ENCODE assay signal across 9 cellular contexts in the genomic region with DNA sequence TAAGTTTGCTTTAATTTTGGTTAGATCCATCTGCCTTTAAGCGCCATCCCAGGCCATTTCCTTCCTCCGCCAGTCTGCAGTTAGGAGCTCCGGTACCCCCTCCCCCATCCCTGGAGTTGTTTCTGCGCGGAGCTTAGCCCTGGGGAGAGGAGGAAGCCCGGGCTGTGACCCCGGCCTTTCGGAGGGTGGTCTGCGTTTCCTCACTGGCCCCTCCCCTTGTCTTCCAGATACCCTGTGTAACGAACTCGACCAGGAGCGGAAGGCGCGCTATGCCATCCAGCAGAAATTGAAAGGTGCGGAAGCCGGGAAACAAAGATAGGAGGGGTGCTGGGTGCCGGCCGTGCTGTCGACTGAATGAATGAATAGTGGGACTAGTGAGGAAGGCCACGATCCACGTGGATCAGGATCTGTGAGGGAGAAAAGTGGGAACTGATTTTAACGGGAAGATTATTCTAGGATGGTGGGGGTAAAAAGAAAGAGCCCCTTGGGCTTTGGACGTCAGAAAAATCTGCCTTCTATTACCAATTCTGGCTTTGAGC. TPM values are rescaled to one million over a fixed set of nuclear protein-coding genes. Genes with fewer than 3 reads are reported as not detected.
DNase-seq lines count a peak whose midpoint lies in the region; ATAC-seq and TF ChIP-seq lines count a peak whose summit lies in the region.
"Had no signal": no experiment of that assay in that cellular context is flagged by ENCODE, and none has a peak within 500 bp of the region (broad histone marks: within the 10 kb centered on the region; RNA-seq: fewer than 3 reads in every experiment).

No MANE protein-coding gene starts in this region.

- CTCF ChIA-PET in WTC11 (lab: Charles Lee) = interaction anchor here (0.6 to 2.7 kb wide), 22 partner anchors 8 to 901 kb away, joined by 3 to 16 read pairs (median 3); partner anchors contain the start of genes C15orf61 and SKOR1

- no peak overlapping the region for H3K27ac Mint-ChIP-seq in WTC11
- H3K27ac Mint-ChIP-seq in stimulated activated effector memory CD8-positive, alpha-beta T cell treated with anti-CD3 and anti-CD28 coated beads, Interleukin-12 subunit alpha, Interleukin-12 subunit beta, amount 100 ng/mL, for 72 hours = no peak overlapping the region

- H3K36me3 Mint-ChIP-seq in WTC11 = no peaks in the 10 kb centered on the region
- H3K36me3 Mint-ChIP-seq in stimulated activated effector memory CD8-positive, alpha-beta T cell treated with anti-CD3 and anti-CD28 coated beads, Interleukin-12 subunit alpha, Interleukin-12 subunit beta, amount 100 ng/mL, for 72 hours = no peaks in the 10 kb centered on the region

- POLR2A ChIA-PET in WTC11 (lab: Charles Lee) = no interaction called here

- DNase-seq in activated effector memory CD4-positive, alpha-beta T cell treated with anti-CD3 and anti-CD28 coated beads, Interleukin-2, amount 50 U/mL, for 16 hours = peak; percentile 53
- DNase-seq in activated effector memory CD4-positive, alpha-beta T cell treated with Interleukin-2 at 50 U/mL for 16 hours = no peak
- DNase-seq in WTC11 (ENCODE audit: low spot score) = peak; percentile 64
- DNase-seq in stimulated activated effector memory CD8-positive, alpha-beta T cell treated with anti-CD3 and anti-CD28 coated beads, Interleukin-12 subunit alpha, Interleukin-12 subunit beta, amount 100 ng/mL, for 72 hours (ENCODE audit: low spot score in 2 of 2) = no peak
- DNase-seq in NCI-H226 = no peak
- no peak for DNase-seq in hepatic stellate cell (ENCODE audit: low spot score)
- DNase-seq: NCI-H2081 treated with DMSO at 0.1 percent for 48 hours had no signal

- peaks cover 100% of the 10 kb centered on the region for H3K27me3 Mint-ChIP-seq in WTC11 (ENCODE audit: low read depth)

- H3K4me3 ChIP-seq in iPS-18c (ENCODE audit: insufficient read depth, low read depth, low read length) = peak overlapping the region; percentile 41

- H3K4me3 Mint-ChIP-seq in WTC11 = peak overlapping the region; percentile 73
- H3K4me3 Mint-ChIP-seq in stimulated activated effector memory CD8-positive, alpha-beta T cell treated with anti-CD3 and anti-CD28 coated beads, Interleukin-12 subunit alpha, Interleukin-12 subunit beta, amount 100 ng/mL, for 72 hours = peak overlapping the region; percentile 74

- no peaks in the 10 kb centered on the region for H3K9me3 Mint-ChIP-seq in WTC11
- H3K9me3 Mint-ChIP-seq in stimulated activated effector memory CD8-positive, alpha-beta T cell treated with anti-CD3 and anti-CD28 coated beads, Interleukin-12 subunit alpha, Interleukin-12 subunit beta, amount 100 ng/mL, for 72 hours = no peaks in the 10 kb centered on the region

- H3K9me3 ChIP-seq in iPS-18c (ENCODE audit: control insufficient read depth, insufficient read depth, low read length) = peaks cover 4% of the 10 kb centered on the region

- no peak for TF ChIP-seq CTCF in WTC11 (IDR thresholded peaks at IDR 0.05)

- ATAC-seq in WTC11 = peak; percentile 9
- ATAC-seq in stimulated activated effector memory CD8-positive, alpha-beta T cell treated with anti-CD3 and anti-CD28 coated beads, Interleukin-12 subunit alpha, Interleukin-12 subunit beta, amount 100 ng/mL, for 72 hours = no peak
- no peak for ATAC-seq in GM18867 (IDR thresholded peaks at IDR 0.05; ENCODE audit: unreplicated experiment)

- peaks cover 55% of the 10 kb centered on the region for H3K4me1 Mint-ChIP-seq in WTC11
- peaks cover 46% of the 10 kb centered on the region for H3K4me1 Mint-ChIP-seq in stimulated activated effector memory CD8-positive, alpha-beta T cell treated with anti-CD3 and anti-CD28 coated beads, Interleukin-12 subunit alpha, Interleukin-12 subunit beta, amount 100 ng/mL, for 72 hours

TF ChIP-seq in WTC11, 78 proteins besides CTCF, POLR2A, EP300 and RAD21:
- TF ChIP-seq, protein P1, sequence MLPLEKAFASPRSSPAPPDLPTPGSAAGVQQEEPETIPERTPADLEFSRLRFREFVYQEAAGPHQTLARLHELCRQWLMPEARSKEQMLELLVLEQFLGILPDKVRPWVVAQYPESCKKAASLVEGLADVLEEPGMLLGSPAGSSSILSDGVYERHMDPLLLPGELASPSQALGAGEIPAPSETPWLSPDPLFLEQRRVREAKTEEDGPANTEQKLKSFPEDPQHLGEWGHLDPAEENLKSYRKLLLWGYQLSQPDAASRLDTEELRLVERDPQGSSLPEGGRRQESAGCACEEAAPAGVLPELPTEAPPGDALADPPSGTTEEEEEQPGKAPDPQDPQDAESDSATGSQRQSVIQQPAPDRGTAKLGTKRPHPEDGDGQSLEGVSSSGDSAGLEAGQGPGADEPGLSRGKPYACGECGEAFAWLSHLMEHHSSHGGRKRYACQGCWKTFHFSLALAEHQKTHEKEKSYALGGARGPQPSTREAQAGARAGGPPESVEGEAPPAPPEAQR (CRISPR knock-in tag; IDR thresholded peaks at IDR 0.05) = no peak
- TF ChIP-seq, protein P2, sequence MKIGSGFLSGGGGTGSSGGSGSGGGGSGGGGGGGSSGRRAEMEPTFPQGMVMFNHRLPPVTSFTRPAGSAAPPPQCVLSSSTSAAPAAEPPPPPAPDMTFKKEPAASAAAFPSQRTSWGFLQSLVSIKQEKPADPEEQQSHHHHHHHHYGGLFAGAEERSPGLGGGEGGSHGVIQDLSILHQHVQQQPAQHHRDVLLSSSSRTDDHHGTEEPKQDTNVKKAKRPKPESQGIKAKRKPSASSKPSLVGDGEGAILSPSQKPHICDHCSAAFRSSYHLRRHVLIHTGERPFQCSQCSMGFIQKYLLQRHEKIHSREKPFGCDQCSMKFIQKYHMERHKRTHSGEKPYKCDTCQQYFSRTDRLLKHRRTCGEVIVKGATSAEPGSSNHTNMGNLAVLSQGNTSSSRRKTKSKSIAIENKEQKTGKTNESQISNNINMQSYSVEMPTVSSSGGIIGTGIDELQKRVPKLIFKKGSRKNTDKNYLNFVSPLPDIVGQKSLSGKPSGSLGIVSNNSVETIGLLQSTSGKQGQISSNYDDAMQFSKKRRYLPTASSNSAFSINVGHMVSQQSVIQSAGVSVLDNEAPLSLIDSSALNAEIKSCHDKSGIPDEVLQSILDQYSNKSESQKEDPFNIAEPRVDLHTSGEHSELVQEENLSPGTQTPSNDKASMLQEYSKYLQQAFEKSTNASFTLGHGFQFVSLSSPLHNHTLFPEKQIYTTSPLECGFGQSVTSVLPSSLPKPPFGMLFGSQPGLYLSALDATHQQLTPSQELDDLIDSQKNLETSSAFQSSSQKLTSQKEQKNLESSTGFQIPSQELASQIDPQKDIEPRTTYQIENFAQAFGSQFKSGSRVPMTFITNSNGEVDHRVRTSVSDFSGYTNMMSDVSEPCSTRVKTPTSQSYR (CRISPR knock-in tag; IDR thresholded peaks at IDR 0.05) = 0 out of 2 replicates have a peak, but pooled peaks have one; percentile 45

RNA-seq across cellular contexts. Expression of gene RNU6-1, which starts 6.8 kb away (rescaled TPM):
- not detected in 3 replicates for total RNA-seq in WTC11 (2021)

RNA-seq across cellular contexts. Expression of gene SKOR1, which starts 7.7 kb away (rescaled TPM):
- total RNA-seq in WTC11 (2021) = 0.09 to 0.22 TPM (median 0.11 TPM) in 3 replicates

Comparison
In these comparisons a context has a peak if more than half of its experiments do, and no peak if none do; other contexts are left out.
1. DNase-seq: peak in activated effector memory CD4-positive, alpha-beta T cell treated with anti-CD3 and anti-CD28 coated beads, Interleukin-2, amount 50 U/mL, for 16 hours (single experiment) and WTC11 (single experiment); none in activated effector memory CD4-positive, alpha-beta T cell treated with Interleukin-2 at 50 U/mL for 16 hours (single experiment), stimulated activated effector memory CD8-positive, alpha-beta T cell treated with anti-CD3 and anti-CD28 coated beads, Interleukin-12 subunit alpha, Interleukin-12 subunit beta, amount 100 ng/mL, for 72 hours (0 of 2), NCI-H226 (single experiment) and hepatic stellate cell (single experiment).